Comparison of ENCODE assay signal across 16 cellular contexts in the genomic region with DNA sequence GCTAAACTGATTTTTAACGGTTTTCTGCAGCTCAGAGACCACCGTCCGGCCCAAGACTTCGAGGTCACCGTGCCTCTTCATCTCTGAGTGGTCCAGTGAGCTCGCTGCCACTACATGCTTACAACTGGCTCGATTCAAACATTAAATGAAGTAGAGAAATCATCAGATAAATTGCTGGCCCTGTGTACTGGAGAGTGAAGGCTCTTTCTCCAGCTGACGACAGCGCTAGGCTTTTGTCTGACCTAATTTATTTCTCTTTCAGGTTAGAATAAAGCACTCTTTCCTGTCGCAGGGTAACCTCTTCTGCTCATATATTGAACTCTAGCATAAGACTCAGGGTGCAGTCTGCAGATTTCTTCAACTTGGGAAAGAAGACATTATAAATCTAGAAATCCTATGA. TPM values are rescaled to one million over a fixed set of nuclear protein-coding genes. Genes with fewer than 3 reads are reported as not detected.
A peak's percentile ranks its signal among the peaks of the same experiment; 100 is the strongest.
DNase-seq lines count a peak whose midpoint lies in the region; ATAC-seq, FAIRE-seq and TF ChIP-seq lines count a peak whose summit lies in the region.
"Had no signal": no experiment of that assay in that cellular context is flagged by ENCODE, and none has a peak within 500 bp of the region (broad histone marks: within the 10 kb centered on the region; RNA-seq: fewer than 3 reads in every experiment).

No MANE protein-coding gene starts in this region.

- peaks cover 72% of the 10 kb centered on the region for H3K4me1 ChIP-seq in BLaER1
- H3K4me1 ChIP-seq in GM23338 (ENCODE audit: insufficient read depth): peaks cover 80% of the 10 kb centered on the region

- H3K27me3 Mint-ChIP-seq in GM23338 (ENCODE audit: insufficient read depth, low read depth, poor library complexity) (peaks cover 17% of the 10 kb centered on the region), HFFc6 (ENCODE audit: insufficient read depth) (peaks cover 46% of the 10 kb centered on the region)
- no peaks in the 10 kb centered on the region for H3K27me3 Mint-ChIP-seq in activated naive CD8-positive, alpha-beta T cell treated with anti-CD3 and anti-CD28 coated beads for 36 hours
- peaks cover 0 to 5% (median 0%) of the 10 kb centered on the region in 5 donors for H3K27me3 Mint-ChIP-seq in naive thymus-derived CD8-positive, alpha-beta T cell

- ATAC-seq in GM23338: no peak
- peak in 1 of 2 donors; percentile 9 for ATAC-seq in naive thymus-derived CD8-positive, alpha-beta T cell

- H3F3A ChIP-seq in GM23338 (replicated peaks; ENCODE audit: low read depth): peaks cover 7% of the 10 kb centered on the region; the same call in 1 of the 2 replicates

- DNase-seq in GM23338 (ENCODE audit: low spot score): no peak
- DNase-seq in activated naive CD8-positive, alpha-beta T cell treated with anti-CD3 and anti-CD28 coated beads for 36 hours: no peak
- DNase-seq in naive thymus-derived CD8-positive, alpha-beta T cell: peak in 6 of 10 donors; percentile 40 to 66 (median 60)
- DNase-seq in ecto neural progenitor cell (ENCODE audit: low spot score): no peak
- no peak for DNase-seq in HFFc6
- no peak for DNase-seq in stimulated activated CD4-positive, alpha-beta T cell treated with anti-CD3 and anti-CD28 coated beads, Interleukin-4, amount 100 ng/mL, for 1 hour
- no peak for DNase-seq in HTR-8/SVneo (ENCODE audit: insufficient read length, low spot score)
- DNase-seq: DMS53; hippocampal formation; NCI-H1694 treated with DMSO at 0.1 percent for 48 hours; NCI-H526; PC-9; stimulated activated CD4-positive, alpha-beta T cell treated with anti-CD3 and anti-CD28 coated beads, Interleukin-2, amount 100 ng/mL, for 24 hours; stimulated activated CD8-positive, alpha-beta memory T cell treated with anti-CD3 and anti-CD28 coated beads, Interleukin-4, amount 100 ng/mL, for 48 hours; upper lobe of left lung had no signal

- no peak for TF ChIP-seq CTCF in GM23338 (conservative IDR thresholded peaks at IDR 0.05; ENCODE audit: low read depth in 2 of 2)
- TF ChIP-seq CTCF in HFFc6 (IDR thresholded peaks at IDR 0.05): no peak

- no peak overlapping the region for H3K4me3 Mint-ChIP-seq in GM23338
- peak overlapping the region; percentile 89 for H3K4me3 Mint-ChIP-seq in activated naive CD8-positive, alpha-beta T cell treated with anti-CD3 and anti-CD28 coated beads for 36 hours
- H3K4me3 Mint-ChIP-seq in naive thymus-derived CD8-positive, alpha-beta T cell: peak overlapping the region; percentile 88 to 100 (median 98)
- no peak overlapping the region for H3K4me3 Mint-ChIP-seq in HFFc6

- no peaks in the 10 kb centered on the region; the same call in 2 of the 3 replicates for H3K36me3 Mint-ChIP-seq in GM23338 (ENCODE audit: low read depth)
- H3K36me3 Mint-ChIP-seq in activated naive CD8-positive, alpha-beta T cell treated with anti-CD3 and anti-CD28 coated beads for 36 hours: peaks cover 64% of the 10 kb centered on the region
- peaks cover 31 to 86% (median 67%) of the 10 kb centered on the region in 3 donors for H3K36me3 Mint-ChIP-seq in naive thymus-derived CD8-positive, alpha-beta T cell
- no peaks in the 10 kb centered on the region for H3K36me3 Mint-ChIP-seq in HFFc6 (ENCODE audit: low read depth)

- no peak overlapping the region for H3K27ac ChIP-seq in BLaER1
- no peak overlapping the region for H3K27ac ChIP-seq in GM23338 (ENCODE audit: low read depth)
- H3K27ac ChIP-seq: PC-9 had no signal

- H3K79me2 ChIP-seq in GM23338 (replicated peaks; ENCODE audit: insufficient read depth): peaks cover 94% of the 10 kb centered on the region

- no peak for FAIRE-seq in HTR-8/SVneo (lab: Jason Lieb, UNC)

- H3K36me3 ChIP-seq in BLaER1: no peaks in the 10 kb centered on the region
- H3K36me3 ChIP-seq in GM23338 (ENCODE audit: insufficient read depth): no peaks in the 10 kb centered on the region
- H3K36me3 ChIP-seq: upper lobe of left lung had no signal

- no peaks in the 10 kb centered on the region for H3K9me2 ChIP-seq in GM23338 (ENCODE audit: insufficient read depth)

- H3K4me1 Mint-ChIP-seq in GM23338 (peaks cover 79% of the 10 kb centered on the region), HFFc6 (ENCODE audit: low read depth) (peaks cover 11% of the 10 kb centered on the region)
- H3K4me1 Mint-ChIP-seq in activated naive CD8-positive, alpha-beta T cell treated with anti-CD3 and anti-CD28 coated beads for 36 hours: peaks cover 71% of the 10 kb centered on the region
- peaks cover 40 to 82% (median 62%) of the 10 kb centered on the region in 4 donors for H3K4me1 Mint-ChIP-seq in naive thymus-derived CD8-positive, alpha-beta T cell

- H3K9me3 Mint-ChIP-seq in GM23338: no peaks in the 10 kb centered on the region
- H3K9me3 Mint-ChIP-seq in activated naive CD8-positive, alpha-beta T cell treated with anti-CD3 and anti-CD28 coated beads for 36 hours: no peaks in the 10 kb centered on the region
- H3K9me3 Mint-ChIP-seq in naive thymus-derived CD8-positive, alpha-beta T cell: peaks cover 0 to 3% (median 0%) of the 10 kb centered on the region in 9 donors
- H3K9me3 Mint-ChIP-seq in HFFc6: no peaks in the 10 kb centered on the region

- H3K4me2 ChIP-seq in BLaER1 (peak overlapping the region; percentile 90), GM23338 (0 out of 2 replicates have a peak overlapping the region, but pooled peaks have one; percentile 62)
- H3K4me2 ChIP-seq: PC-9 had no signal

- POLR2A ChIA-PET in naive thymus-derived CD8-positive, alpha-beta T cell (lab: Charles Lee): interaction anchor here (0.6 to 17.4 kb wide), 18 partner anchors 6 to 1663 kb away, joined by 3 to 1316 read pairs (median 10); no protein-coding TSS in a partner anchor

- no peak overlapping the region for H3K4me3 ChIP-seq in BLaER1
- no peak overlapping the region for H3K4me3 ChIP-seq in GM23338
- H3K4me3 ChIP-seq: PC-9 had no signal

- no peak overlapping the region for H2AFZ ChIP-seq in GM23338
- H2AFZ ChIP-seq: PC-9 had no signal

- H3K9ac ChIP-seq in BLaER1: peak overlapping the region; percentile 38; the same call in 1 of the 2 replicates

- peaks cover 95% of the 10 kb centered on the region for H4K20me1 ChIP-seq in BLaER1
- H4K20me1 ChIP-seq in GM23338 (replicated peaks; ENCODE audit: insufficient read depth): 0 out of 2 replicates have a peak, but pooled peaks cover 8% of the 10 kb centered on the region

- H3K9me3 ChIP-seq in BLaER1: no peaks in the 10 kb centered on the region
- H3K9me3 ChIP-seq: upper lobe of left lung had no signal

- peaks cover 99% of the 10 kb centered on the region for H3K27me3 ChIP-seq in BLaER1
- peaks cover 4% of the 10 kb centered on the region; the same call in 1 of the 2 replicates for H3K27me3 ChIP-seq in GM23338 (ENCODE audit: insufficient read depth)

- H3K27ac Mint-ChIP-seq in GM23338: no peak overlapping the region
- H3K27ac Mint-ChIP-seq in activated naive CD8-positive, alpha-beta T cell treated with anti-CD3 and anti-CD28 coated beads for 36 hours: peak overlapping the region; percentile 98
- peak overlapping the region; percentile 99 to 100 (median 100) for H3K27ac Mint-ChIP-seq in naive thymus-derived CD8-positive, alpha-beta T cell
- no peak overlapping the region for H3K27ac Mint-ChIP-seq in HFFc6

TF ChIP-seq in GM23338, 12 proteins besides CTCF, POLR2A, EP300 and RAD21 (continues in another document):
- TF ChIP-seq EZH2 (IDR thresholded peaks at IDR 0.05; ENCODE audit: low read depth, unreplicated experiment) (no peak), NANOG (IDR thresholded peaks at IDR 0.05; ENCODE audit: borderline replicate concordance) (no peak)
- TF ChIP-seq, protein P1, sequence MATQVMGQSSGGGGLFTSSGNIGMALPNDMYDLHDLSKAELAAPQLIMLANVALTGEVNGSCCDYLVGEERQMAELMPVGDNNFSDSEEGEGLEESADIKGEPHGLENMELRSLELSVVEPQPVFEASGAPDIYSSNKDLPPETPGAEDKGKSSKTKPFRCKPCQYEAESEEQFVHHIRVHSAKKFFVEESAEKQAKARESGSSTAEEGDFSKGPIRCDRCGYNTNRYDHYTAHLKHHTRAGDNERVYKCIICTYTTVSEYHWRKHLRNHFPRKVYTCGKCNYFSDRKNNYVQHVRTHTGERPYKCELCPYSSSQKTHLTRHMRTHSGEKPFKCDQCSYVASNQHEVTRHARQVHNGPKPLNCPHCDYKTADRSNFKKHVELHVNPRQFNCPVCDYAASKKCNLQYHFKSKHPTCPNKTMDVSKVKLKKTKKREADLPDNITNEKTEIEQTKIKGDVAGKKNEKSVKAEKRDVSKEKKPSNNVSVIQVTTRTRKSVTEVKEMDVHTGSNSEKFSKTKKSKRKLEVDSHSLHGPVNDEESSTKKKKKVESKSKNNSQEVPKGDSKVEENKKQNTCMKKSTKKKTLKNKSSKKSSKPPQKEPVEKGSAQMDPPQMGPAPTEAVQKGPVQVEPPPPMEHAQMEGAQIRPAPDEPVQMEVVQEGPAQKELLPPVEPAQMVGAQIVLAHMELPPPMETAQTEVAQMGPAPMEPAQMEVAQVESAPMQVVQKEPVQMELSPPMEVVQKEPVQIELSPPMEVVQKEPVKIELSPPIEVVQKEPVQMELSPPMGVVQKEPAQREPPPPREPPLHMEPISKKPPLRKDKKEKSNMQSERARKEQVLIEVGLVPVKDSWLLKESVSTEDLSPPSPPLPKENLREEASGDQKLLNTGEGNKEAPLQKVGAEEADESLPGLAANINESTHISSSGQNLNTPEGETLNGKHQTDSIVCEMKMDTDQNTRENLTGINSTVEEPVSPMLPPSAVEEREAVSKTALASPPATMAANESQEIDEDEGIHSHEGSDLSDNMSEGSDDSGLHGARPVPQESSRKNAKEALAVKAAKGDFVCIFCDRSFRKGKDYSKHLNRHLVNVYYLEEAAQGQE (IDR thresholded peaks at IDR 0.05; ENCODE audit: unreplicated experiment): no peak

RNA-seq across cellular contexts. Expression of gene BCL11B, which starts 6.4 kb away (rescaled TPM):
- total RNA-seq in GM23338 (2014; rRNA removed; shearing (Covaris generic)): 5.6 and 6.7 TPM in 2 replicates
- polyA plus RNA-seq in GM23338 (2016; fragmentation: Nextera tagmentation; extraction: Ambion mirVana): 2.4 and 2.7 TPM in 2 replicates
- total RNA-seq in activated naive CD8-positive, alpha-beta T cell treated with anti-CD3 and anti-CD28 coated beads for 36 hours: 10 to 100 TPM; 38.9 to 40.3 TPM
- 100 to 1,000 TPM; 206 to 209 TPM for total RNA-seq in naive thymus-derived CD8-positive, alpha-beta T cell
- polyA plus RNA-seq in naive thymus-derived CD8-positive, alpha-beta T cell: 10 to 100 TPM in 1 of 3 donors, 1 to 10 TPM in 2; 8.2 to 12.1 (median 9.5) TPM
- total RNA-seq in HFFc6 (2021; fragmentation: NEBNext Ultra II Directional; extraction: Animal tissue kit (Norgen Biotek cat#: 25700)): under 1 TPM in 4 of 6 experiments, not detected in 2; 0.06 to 0.14 (median 0.10) TPM
- total RNA-seq: PC-9 had no signal

Comparison
In these comparisons a context has a peak if more than half of its experiments do, and no peak if none do; other contexts are left out.
1. DNase-seq: peak in naive thymus-derived CD8-positive, alpha-beta T cell (6 of 10); none in GM23338 (single experiment), activated naive CD8-positive, alpha-beta T cell treated with anti-CD3 and anti-CD28 coated beads for 36 hours (single experiment), ecto neural progenitor cell (single experiment), HFFc6 (single experiment), stimulated activated CD4-positive, alpha-beta T cell treated with anti-CD3 and anti-CD28 coated beads, Interleukin-4, amount 100 ng/mL, for 1 hour (single experiment) and HTR-8/SVneo (single experiment).
2. H3K27ac Mint-ChIP-seq: peak in activated naive CD8-positive, alpha-beta T cell treated with anti-CD3 and anti-CD28 coated beads for 36 hours (single experiment) and naive thymus-derived CD8-positive, alpha-beta T cell (10 of 10); none in GM23338 (single experiment) and HFFc6 (single experiment).
3. H3K4me3 Mint-ChIP-seq: peak in activated naive CD8-positive, alpha-beta T cell treated with anti-CD3 and anti-CD28 coated beads for 36 hours (single experiment) and naive thymus-derived CD8-positive, alpha-beta T cell (10 of 10); none in GM23338 (single experiment) and HFFc6 (single experiment).
4. RNA of gene BCL11B, which starts 6.4 kb away (total RNA-seq): 206 to 209 TPM in naive thymus-derived CD8-positive, alpha-beta T cell; 38.9 to 40.3 TPM in activated naive CD8-positive, alpha-beta T cell treated with anti-CD3 and anti-CD28 coated beads for 36 hours, 5.6 to 6.7 TPM in GM23338 and 0.06 to 0.14 TPM in HFFc6; every median in the first group is over 4 times any median in the second.